In the genomic region with DNA sequence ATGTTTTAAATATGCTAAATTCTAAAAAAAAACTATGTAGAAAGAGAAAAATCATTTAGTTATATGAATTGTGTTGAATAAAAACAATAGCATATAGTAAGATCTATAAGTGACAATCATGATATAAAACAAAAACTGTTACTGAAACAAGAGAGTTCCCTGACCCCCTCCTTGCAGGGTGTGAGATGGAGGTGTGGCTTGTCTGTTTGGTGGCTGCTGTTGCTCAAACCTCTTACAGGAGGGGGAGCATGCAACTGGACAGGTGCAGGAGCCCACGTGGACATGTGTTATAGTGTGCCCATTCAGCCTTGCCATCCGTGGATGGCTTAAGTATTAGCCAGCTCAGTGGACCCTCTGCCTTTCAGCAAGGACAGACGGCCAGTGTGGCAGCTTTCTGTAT, we compare ENCODE assay signal across 25 cellular contexts.
"Had no signal": no experiment of that assay in that cellular context is flagged by ENCODE, and none has a peak within 500 bp of the region (broad histone marks: within the 10 kb centered on the region; RNA-seq: fewer than 3 reads in every experiment).

No MANE protein-coding gene starts in this region.

- H3K27ac ChIP-seq: esophagus squamous epithelium, heart right ventricle, left lung, psoas muscle, sigmoid colon, thoracic aorta, tibial nerve, upper lobe of left lung had no signal

- H3K4me3 ChIP-seq: esophagus squamous epithelium, heart right ventricle, left lung, psoas muscle, sigmoid colon, thoracic aorta, tibial nerve, upper lobe of left lung had no signal

- H3K36me3 ChIP-seq: esophagus squamous epithelium, heart right ventricle, left lung, sigmoid colon, thoracic aorta, tibial nerve, upper lobe of left lung had no signal

- H3K27me3 ChIP-seq: esophagus squamous epithelium, heart right ventricle, left lung, sigmoid colon, tibial nerve, upper lobe of left lung had no signal

- DNase-seq: cortex of kidney; effector memory CD8-positive, alpha-beta T cell; erythroblast; esophagus squamous epithelium; foreskin melanocyte; glutamatergic neuron; heart right ventricle; hippocampal formation; left cardiac atrium; left lung; naive thymus-derived CD8-positive, alpha-beta T cell; nephron progenitor cell; nucleus accumbens; posterior cingulate gyrus; psoas muscle; right cardiac atrium; sigmoid colon; stimulated activated CD4-positive, alpha-beta T cell treated with anti-CD3 and anti-CD28 coated beads, Interleukin-2, amount 100 ng/mL, for 24 hours; stimulated activated CD4-positive, alpha-beta T cell treated with anti-CD3 and anti-CD28 coated beads, Interleukin-4, amount 100 ng/mL, for 24 hours; stimulated activated naive CD8-positive, alpha-beta T cell treated with anti-CD3 and anti-CD28 coated beads, Interleukin-15, Interleukin-2, amounts not matched to agents 100 U/mL and 50 U/mL, for 24 hours; substantia nigra; upper lobe of left lung had no signal

- H3K4me1 ChIP-seq: left lung, psoas muscle, upper lobe of left lung had no signal

- ATAC-seq: effector memory CD8-positive, alpha-beta T cell; heart right ventricle; left cardiac atrium; left lung; naive thymus-derived CD8-positive, alpha-beta T cell; psoas muscle; right cardiac atrium; stimulated activated memory B cell treated with anti-CD40 and anti-IgM and Interleukin-4, amounts not matched to agents 10 μg/mL and 1 μg/mL and 100 μg/mL, for 72 hours; stimulated activated naive CD8-positive, alpha-beta T cell treated with anti-CD3 and anti-CD28 coated beads, Interleukin-15, Interleukin-2, amounts not matched to agents 100 U/mL and 50 U/mL, for 24 hours had no signal

- H3K9me3 ChIP-seq: esophagus squamous epithelium, left lung, psoas muscle, sigmoid colon, thoracic aorta, upper lobe of left lung had no signal
